8 cellular contexts compared by ENCODE assay signal in genomic region chr16:87490799-87491521, GRCh38. TPM values are rescaled to one million over a fixed set of nuclear protein-coding genes. Genes with fewer than 3 reads are reported as not detected.
A peak's percentile ranks its signal among the peaks of the same experiment; 100 is the strongest.
DNase-seq lines count a peak whose midpoint lies in the region; ATAC-seq and TF ChIP-seq lines count a peak whose summit lies in the region.
"Not testable (repeated sequence)": the region's sequence is repeated elsewhere in the genome, so short reads cannot be mapped to it uniquely, and the experiment has no call there.

No MANE protein-coding gene starts in this region.

- not testable (repeated sequence) for BruUV-seq in MCF 10A (replicated peaks; lab: Mats Ljungman, UMichigan)

- peaks cover 39% of the 10 kb centered on the region for H3K4me1 Mint-ChIP-seq in MCF 10A (ENCODE audit: insufficient read depth, unreplicated experiment)
- H3K4me1 Mint-ChIP-seq in naive thymus-derived CD4-positive, alpha-beta T cell: peaks cover 43 to 67% (median 53%) of the 10 kb centered on the region in 7 donors

- not testable (repeated sequence) for H3K27ac ChIP-seq in RWPE2 (ENCODE audit: poor library complexity, severe bottlenecking); cardiac muscle cell
- peak overlapping the region; percentile 66 for H3K27ac ChIP-seq in naive thymus-derived CD4-positive, alpha-beta T cell (ENCODE audit: low read depth, low read length)
- peak overlapping the region; percentile 36 for H3K27ac ChIP-seq in upper lobe of right lung

- DNase-seq in GF-D8 (lab: John Stamatoyannopoulos, UW): peak; percentile 5
- not testable (repeated sequence) for DNase-seq in RWPE2 (ENCODE audit: low spot score); cardiac muscle cell (ENCODE audit: low read depth in 1 of 2, low spot score in 1 of 2)
- DNase-seq in activated CD8-positive, alpha-beta memory T cell treated with anti-CD3 and anti-CD28 coated beads, Interleukin-2, amount 50 U/mL, for 4 hours: peak; percentile 58
- peak; percentile 44 for DNase-seq in MCF 10A (ENCODE audit: unreplicated experiment)
- DNase-seq in naive thymus-derived CD4-positive, alpha-beta T cell: peak in 8 of 9 donors; percentile 16 to 71 (median 52)
- DNase-seq in stimulated activated CD4-positive, alpha-beta T cell treated with anti-CD3 and anti-CD28 coated beads, Interleukin-1b, Interleukin-23, amount 100 ng/mL, for 48 hours: peak; percentile 73
- DNase-seq in upper lobe of right lung: peak; percentile 73

- H3K36me3 ChIP-seq in RWPE2 (ENCODE audit: low read depth); cardiac muscle cell; naive thymus-derived CD4-positive, alpha-beta T cell (ENCODE audit: control insufficient read depth in 2 of 3, insufficient read depth in 3 of 3, low read length in 3 of 3); upper lobe of right lung: not testable (repeated sequence)

- peak overlapping the region; percentile 75 for H3K27ac Mint-ChIP-seq in MCF 10A (ENCODE audit: low read depth, unreplicated experiment)
- peak overlapping the region; percentile 65 to 94 (median 84) for H3K27ac Mint-ChIP-seq in naive thymus-derived CD4-positive, alpha-beta T cell

- not testable (repeated sequence) for H3K36me3 Mint-ChIP-seq in MCF 10A (ENCODE audit: insufficient read depth, unreplicated experiment); naive thymus-derived CD4-positive, alpha-beta T cell

- H3K4me3 ChIP-seq in RWPE2 (ENCODE audit: severe bottlenecking): peak overlapping the region; percentile 39
- peak overlapping the region; percentile 46 for H3K4me3 ChIP-seq in cardiac muscle cell
- peak overlapping the region; percentile 56 for H3K4me3 ChIP-seq in naive thymus-derived CD4-positive, alpha-beta T cell (ENCODE audit: low read length)
- H3K4me3 ChIP-seq in upper lobe of right lung: peak overlapping the region; percentile 52

- not testable (repeated sequence) for H3K9me3 Mint-ChIP-seq in MCF 10A (ENCODE audit: unreplicated experiment); naive thymus-derived CD4-positive, alpha-beta T cell

- not testable (repeated sequence) for H3K27me3 Mint-ChIP-seq in MCF 10A (ENCODE audit: insufficient read depth, unreplicated experiment)
- peaks cover 0 to 45% (median 0%) of the 10 kb centered on the region in 5 donors for H3K27me3 Mint-ChIP-seq in naive thymus-derived CD4-positive, alpha-beta T cell

- POLR2A ChIA-PET in MCF 10A (lab: Yijun Ruan, JAX): interaction anchor here (0.6 to 9.6 kb wide), 12 partner anchors 9 to 316 kb away, joined by 3 to 144 read pairs (median 4); partner anchors contain the start of genes C16orf95, FBXO31, KLHDC4 and MAP1LC3B
- POLR2A ChIA-PET in naive thymus-derived CD4-positive, alpha-beta T cell (lab: Charles Lee): interaction anchor here (1.1 to 2.3 kb wide), 4 partner anchors 27 to 107 kb away, joined by 3 to 8 read pairs (median 4); partner anchors contain the start of gene FBXO31

- ATAC-seq in RWPE2 (ENCODE audit: low read depth): 0 out of 3 replicates have a peak, but pooled peaks have one; percentile 5
- ATAC-seq in naive thymus-derived CD4-positive, alpha-beta T cell: peak; percentile 23
- not testable (repeated sequence) for ATAC-seq in upper lobe of right lung

- H3K27me3 ChIP-seq in RWPE2 (ENCODE audit: insufficient read depth, poor library complexity, severe bottlenecking); cardiac muscle cell; naive thymus-derived CD4-positive, alpha-beta T cell (ENCODE audit: control insufficient read depth in 2 of 2, insufficient read depth in 2 of 2, low read length in 2 of 2); upper lobe of right lung: not testable (repeated sequence)

- intact Hi-C loops in MCF 10A (cut with micrococcal nuclease): loop anchor here (1.0 to 10.0 kb wide), 5 partner anchors 26 to 144 kb away; no protein-coding TSS in a partner anchor
- intact Hi-C loops in naive thymus-derived CD4-positive, alpha-beta T cell (cut with micrococcal nuclease): loop anchor here (1.0 to 10.0 kb wide), 3 partner anchors 26 to 374 kb away; partner anchors contain the start of gene SLC7A5 (in 1 of the 2)
- intact Hi-C loops in upper lobe of right lung (cut with DNase I): not testable (repeated sequence)

- not testable (repeated sequence) for H3K9me3 ChIP-seq in RWPE2 (ENCODE audit: severe bottlenecking); cardiac muscle cell (ENCODE audit: low read depth); naive thymus-derived CD4-positive, alpha-beta T cell (ENCODE audit: control insufficient read depth in 2 of 3, low read length in 3 of 3); upper lobe of right lung

- TF ChIP-seq CTCF in RWPE2 (IDR thresholded peaks at IDR 0.05; ENCODE audit: poor library complexity, severe bottlenecking); MCF 10A (IDR thresholded peaks at IDR 0.05; ENCODE audit: unreplicated experiment); cardiac muscle cell (IDR thresholded peaks at IDR 0.05; ENCODE audit: low read depth, low read length); upper lobe of right lung (IDR thresholded peaks at IDR 0.05): not testable (repeated sequence)

- peak overlapping the region; percentile 88 for H3K4me3 Mint-ChIP-seq in MCF 10A (ENCODE audit: unreplicated experiment)
- H3K4me3 Mint-ChIP-seq in naive thymus-derived CD4-positive, alpha-beta T cell: peak overlapping the region; percentile 75 to 95 (median 86)

- peaks cover 16% of the 10 kb centered on the region for H3K4me1 ChIP-seq in RWPE2 (ENCODE audit: insufficient read depth, poor library complexity, severe bottlenecking)
- H3K4me1 ChIP-seq in cardiac muscle cell (ENCODE audit: low read depth): peaks cover 30% of the 10 kb centered on the region
- H3K4me1 ChIP-seq in naive thymus-derived CD4-positive, alpha-beta T cell (ENCODE audit: control insufficient read depth in 2 of 2, insufficient read depth in 2 of 2, low read length in 2 of 2): peaks cover 25 to 37% of the 10 kb centered on the region in 2 donors
- H3K4me1 ChIP-seq in upper lobe of right lung: peaks cover 43% of the 10 kb centered on the region

- CTCF ChIA-PET in MCF 10A (lab: Yijun Ruan, JAX): interaction anchor here (0.9 to 2.7 kb wide), 4 partner anchors 26 to 145 kb away, joined by 3 to 22 read pairs (median 4); no protein-coding TSS in a partner anchor
- CTCF ChIA-PET in naive thymus-derived CD4-positive, alpha-beta T cell (lab: Charles Lee): interaction anchor here (0.8 kb wide), 1 partner anchor 11 kb away, joined by 3 read pairs; no protein-coding TSS in a partner anchor

RNA-seq across cellular contexts. Expression of gene ZCCHC14, which starts 1.9 kb away (rescaled TPM):
- total RNA-seq in MCF 10A (2022) (23.3 and 28.2 TPM in 2 replicates), cardiac muscle cell (10.7 and 23.2 TPM in 2 replicates), upper lobe of right lung (27.2 TPM)
- 7.9 and 8.2 TPM in 2 replicates for polyA plus RNA-seq in cardiac muscle cell
- 10 to 100 TPM in 4 of 5 experiments, 1 to 10 TPM in 1; 8.3 to 34.2 (median 23.5) TPM for total RNA-seq in naive thymus-derived CD4-positive, alpha-beta T cell
- under 1 TPM; 0.64 to 0.84 TPM for polyA plus RNA-seq in naive thymus-derived CD4-positive, alpha-beta T cell
